Comparison of ENCODE assay signal across 1 cellular context in the genomic region with DNA sequence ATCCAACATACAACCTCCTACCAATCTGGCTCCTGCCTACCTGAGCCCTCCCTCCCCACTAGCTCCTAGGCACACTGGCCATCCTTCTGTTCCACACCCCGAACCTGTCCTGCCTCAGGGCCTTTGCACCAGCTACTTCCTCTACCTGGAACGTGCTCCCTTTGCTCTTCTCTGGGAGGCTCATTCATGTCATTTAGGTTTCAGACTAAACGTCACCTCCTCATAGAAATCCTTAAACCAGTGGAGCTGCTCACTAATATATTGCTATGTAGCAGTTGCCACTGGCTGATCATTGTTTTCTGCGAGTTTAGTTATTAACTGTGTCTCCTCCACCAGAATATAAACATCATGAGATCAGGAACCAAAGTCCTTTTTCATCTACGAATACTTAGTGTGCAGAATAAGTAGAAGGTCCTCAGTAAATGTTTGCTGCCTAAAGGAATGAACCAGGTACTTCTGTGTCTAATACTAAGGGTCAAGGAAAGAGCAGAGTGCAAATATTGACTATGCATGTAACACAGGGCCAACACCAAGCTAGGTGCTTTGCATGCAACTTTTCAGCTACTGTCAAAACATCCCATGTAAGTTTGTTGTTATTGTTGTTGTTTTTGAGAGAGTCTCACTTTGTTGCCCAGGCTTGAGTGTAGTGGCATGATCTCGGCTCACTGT.
TF ChIP-seq lines count a peak whose summit lies in the region.

No MANE protein-coding gene starts in this region.

TF ChIP-seq in HepG2, 621 proteins besides CTCF, POLR2A, EP300 and RAD21 (continued from another document and continues in another):
- TF ChIP-seq, protein P1, sequence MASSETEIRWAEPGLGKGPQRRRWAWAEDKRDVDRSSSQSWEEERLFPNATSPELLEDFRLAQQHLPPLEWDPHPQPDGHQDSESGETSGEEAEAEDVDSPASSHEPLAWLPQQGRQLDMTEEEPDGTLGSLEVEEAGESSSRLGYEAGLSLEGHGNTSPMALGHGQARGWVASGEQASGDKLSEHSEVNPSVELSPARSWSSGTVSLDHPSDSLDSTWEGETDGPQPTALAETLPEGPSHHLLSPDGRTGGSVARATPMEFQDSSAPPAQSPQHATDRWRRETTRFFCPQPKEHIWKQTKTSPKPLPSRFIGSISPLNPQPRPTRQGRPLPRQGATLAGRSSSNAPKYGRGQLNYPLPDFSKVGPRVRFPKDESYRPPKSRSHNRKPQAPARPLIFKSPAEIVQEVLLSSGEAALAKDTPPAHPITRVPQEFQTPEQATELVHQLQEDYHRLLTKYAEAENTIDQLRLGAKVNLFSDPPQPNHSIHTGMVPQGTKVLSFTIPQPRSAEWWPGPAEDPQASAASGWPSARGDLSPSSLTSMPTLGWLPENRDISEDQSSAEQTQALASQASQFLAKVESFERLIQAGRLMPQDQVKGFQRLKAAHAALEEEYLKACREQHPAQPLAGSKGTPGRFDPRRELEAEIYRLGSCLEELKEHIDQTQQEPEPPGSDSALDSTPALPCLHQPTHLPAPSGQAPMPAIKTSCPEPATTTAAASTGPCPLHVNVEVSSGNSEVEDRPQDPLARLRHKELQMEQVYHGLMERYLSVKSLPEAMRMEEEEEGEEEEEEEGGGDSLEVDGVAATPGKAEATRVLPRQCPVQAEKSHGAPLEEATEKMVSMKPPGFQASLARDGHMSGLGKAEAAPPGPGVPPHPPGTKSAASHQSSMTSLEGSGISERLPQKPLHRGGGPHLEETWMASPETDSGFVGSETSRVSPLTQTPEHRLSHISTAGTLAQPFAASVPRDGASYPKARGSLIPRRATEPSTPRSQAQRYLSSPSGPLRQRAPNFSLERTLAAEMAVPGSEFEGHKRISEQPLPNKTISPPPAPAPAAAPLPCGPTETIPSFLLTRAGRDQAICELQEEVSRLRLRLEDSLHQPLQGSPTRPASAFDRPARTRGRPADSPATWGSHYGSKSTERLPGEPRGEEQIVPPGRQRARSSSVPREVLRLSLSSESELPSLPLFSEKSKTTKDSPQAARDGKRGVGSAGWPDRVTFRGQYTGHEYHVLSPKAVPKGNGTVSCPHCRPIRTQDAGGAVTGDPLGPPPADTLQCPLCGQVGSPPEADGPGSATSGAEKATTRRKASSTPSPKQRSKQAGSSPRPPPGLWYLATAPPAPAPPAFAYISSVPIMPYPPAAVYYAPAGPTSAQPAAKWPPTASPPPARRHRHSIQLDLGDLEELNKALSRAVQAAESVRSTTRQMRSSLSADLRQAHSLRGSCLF (CRISPR knock-in tag; IDR thresholded peaks at IDR 0.05; ENCODE audit: borderline replicate concordance): no peak
- TF ChIP-seq LCORL (IDR thresholded peaks at IDR 0.05) (no peak), LCORL (CRISPR knock-in tag; IDR thresholded peaks at IDR 0.05) (peak; percentile 51; the same call in 1 of the 2 replicates), ATF1 (CRISPR knock-in tag; IDR thresholded peaks at IDR 0.05) (peak; percentile 45; the same call in 1 of the 2 replicates), ZSCAN12 (CRISPR knock-in tag; IDR thresholded peaks at IDR 0.05) (no peak), ZNF317 (CRISPR knock-in tag; IDR thresholded peaks at IDR 0.05) (peak; percentile 69; the same call in 1 of the 2 replicates), CHCHD3 (CRISPR knock-in tag; IDR thresholded peaks at IDR 0.05) (no peak), TAF1 (CRISPR knock-in tag; IDR thresholded peaks at IDR 0.05) (no peak), HDAC2 (CRISPR knock-in tag; IDR thresholded peaks at IDR 0.05) (peak; percentile 88), ZNF615 (CRISPR knock-in tag; IDR thresholded peaks at IDR 0.05; ENCODE audit: borderline replicate concordance) (no peak), NFIC (IDR thresholded peaks at IDR 0.05; ENCODE audit: low read length) (peak; percentile 88; the same call in 1 of the 2 replicates), YEATS2 (CRISPR knock-in tag; IDR thresholded peaks at IDR 0.05; ENCODE audit: borderline replicate concordance) (no peak; the same call in 1 of the 2 replicates), ZNF737 (CRISPR knock-in tag; IDR thresholded peaks at IDR 0.05; ENCODE audit: borderline replicate concordance) (no peak), TBP (CRISPR knock-in tag; IDR thresholded peaks at IDR 0.05) (no peak), ZNF234 (CRISPR knock-in tag; conservative IDR thresholded peaks at IDR 0.05) (no peak), MTA3 (CRISPR knock-in tag; IDR thresholded peaks at IDR 0.05) (no peak), PCBP1 (IDR thresholded peaks at IDR 0.05; ENCODE audit: borderline replicate concordance, low read depth, low read length) (no peak), DPF2 (CRISPR knock-in tag; IDR thresholded peaks at IDR 0.05; ENCODE audit: borderline replicate concordance, low read depth) (peak; percentile 94), NFKB2 (CRISPR knock-in tag; IDR thresholded peaks at IDR 0.05; ENCODE audit: borderline replicate concordance) (no peak), ATF7 (IDR thresholded peaks at IDR 0.05) (no peak), ATF7 (CRISPR knock-in tag; IDR thresholded peaks at IDR 0.05) (peak; percentile 50; the same call in 1 of the 2 replicates), KAT7 (CRISPR knock-in tag; IDR thresholded peaks at IDR 0.05; ENCODE audit: borderline replicate concordance) (no peak), TARDBP (CRISPR knock-in tag; IDR thresholded peaks at IDR 0.05) (peak; percentile 89), SRF (IDR thresholded peaks at IDR 0.05; ENCODE audit: low read depth, low read length) (no peak), HDAC6 (IDR thresholded peaks at IDR 0.05; ENCODE audit: low read depth, low read length) (no peak), ZNF562 (CRISPR knock-in tag; IDR thresholded peaks at IDR 0.05; ENCODE audit: borderline replicate concordance) (no peak), ZMYM4 (CRISPR knock-in tag; IDR thresholded peaks at IDR 0.05) (peak; percentile 81), ZNF879 (CRISPR knock-in tag; IDR thresholded peaks at IDR 0.05) (no peak), ZNF12 (CRISPR knock-in tag; IDR thresholded peaks at IDR 0.05) (peak; percentile 100), HNRNPL (IDR thresholded peaks at IDR 0.05; ENCODE audit: low read depth, low read length) (no peak), ELF4 (CRISPR knock-in tag; IDR thresholded peaks at IDR 0.05; ENCODE audit: borderline replicate concordance) (no peak), ZNF230 (CRISPR knock-in tag; IDR thresholded peaks at IDR 0.05) (no peak), SSRP1 (CRISPR knock-in tag; IDR thresholded peaks at IDR 0.05) (no peak), NAIF1 (CRISPR knock-in tag; IDR thresholded peaks at IDR 0.05; ENCODE audit: borderline replicate concordance) (no peak; the same call in 1 of the 2 replicates), RXRB (CRISPR knock-in tag; IDR thresholded peaks at IDR 0.05; ENCODE audit: borderline replicate concordance) (peak; percentile 93), KLF6 (CRISPR knock-in tag; IDR thresholded peaks at IDR 0.05) (no peak), ZNF136 (CRISPR knock-in tag; IDR thresholded peaks at IDR 0.05; ENCODE audit: low read depth) (peak; percentile 97), NRL (CRISPR knock-in tag; IDR thresholded peaks at IDR 0.05; ENCODE audit: borderline replicate concordance) (no peak), ERF (CRISPR knock-in tag; IDR thresholded peaks at IDR 0.05) (peak; percentile 55), ZNF337 (CRISPR knock-in tag; IDR thresholded peaks at IDR 0.05; ENCODE audit: borderline replicate concordance, low read depth) (no peak), DNMT3B (CRISPR knock-in tag; conservative IDR thresholded peaks at IDR 0.05) (no peak), ZNF256 (CRISPR knock-in tag; conservative IDR thresholded peaks at IDR 0.05) (no peak)
- TF ChIP-seq, protein P2, sequence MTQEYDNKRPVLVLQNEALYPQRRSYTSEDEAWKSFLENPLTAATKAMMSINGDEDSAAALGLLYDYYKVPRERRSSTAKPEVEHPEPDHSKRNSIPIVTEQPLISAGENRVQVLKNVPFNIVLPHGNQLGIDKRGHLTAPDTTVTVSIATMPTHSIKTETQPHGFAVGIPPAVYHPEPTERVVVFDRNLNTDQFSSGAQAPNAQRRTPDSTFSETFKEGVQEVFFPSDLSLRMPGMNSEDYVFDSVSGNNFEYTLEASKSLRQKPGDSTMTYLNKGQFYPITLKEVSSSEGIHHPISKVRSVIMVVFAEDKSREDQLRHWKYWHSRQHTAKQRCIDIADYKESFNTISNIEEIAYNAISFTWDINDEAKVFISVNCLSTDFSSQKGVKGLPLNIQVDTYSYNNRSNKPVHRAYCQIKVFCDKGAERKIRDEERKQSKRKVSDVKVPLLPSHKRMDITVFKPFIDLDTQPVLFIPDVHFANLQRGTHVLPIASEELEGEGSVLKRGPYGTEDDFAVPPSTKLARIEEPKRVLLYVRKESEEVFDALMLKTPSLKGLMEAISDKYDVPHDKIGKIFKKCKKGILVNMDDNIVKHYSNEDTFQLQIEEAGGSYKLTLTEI (CRISPR knock-in tag; conservative IDR thresholded peaks at IDR 0.05): no peak
- TF ChIP-seq, protein P3, sequence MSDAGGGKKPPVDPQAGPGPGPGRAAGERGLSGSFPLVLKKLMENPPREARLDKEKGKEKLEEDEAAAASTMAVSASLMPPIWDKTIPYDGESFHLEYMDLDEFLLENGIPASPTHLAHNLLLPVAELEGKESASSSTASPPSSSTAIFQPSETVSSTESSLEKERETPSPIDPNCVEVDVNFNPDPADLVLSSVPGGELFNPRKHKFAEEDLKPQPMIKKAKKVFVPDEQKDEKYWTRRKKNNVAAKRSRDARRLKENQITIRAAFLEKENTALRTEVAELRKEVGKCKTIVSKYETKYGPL (CRISPR knock-in tag; IDR thresholded peaks at IDR 0.05): 0 out of 2 replicates have a peak, but pooled peaks have one; percentile 21
- TF ChIP-seq, protein P4, sequence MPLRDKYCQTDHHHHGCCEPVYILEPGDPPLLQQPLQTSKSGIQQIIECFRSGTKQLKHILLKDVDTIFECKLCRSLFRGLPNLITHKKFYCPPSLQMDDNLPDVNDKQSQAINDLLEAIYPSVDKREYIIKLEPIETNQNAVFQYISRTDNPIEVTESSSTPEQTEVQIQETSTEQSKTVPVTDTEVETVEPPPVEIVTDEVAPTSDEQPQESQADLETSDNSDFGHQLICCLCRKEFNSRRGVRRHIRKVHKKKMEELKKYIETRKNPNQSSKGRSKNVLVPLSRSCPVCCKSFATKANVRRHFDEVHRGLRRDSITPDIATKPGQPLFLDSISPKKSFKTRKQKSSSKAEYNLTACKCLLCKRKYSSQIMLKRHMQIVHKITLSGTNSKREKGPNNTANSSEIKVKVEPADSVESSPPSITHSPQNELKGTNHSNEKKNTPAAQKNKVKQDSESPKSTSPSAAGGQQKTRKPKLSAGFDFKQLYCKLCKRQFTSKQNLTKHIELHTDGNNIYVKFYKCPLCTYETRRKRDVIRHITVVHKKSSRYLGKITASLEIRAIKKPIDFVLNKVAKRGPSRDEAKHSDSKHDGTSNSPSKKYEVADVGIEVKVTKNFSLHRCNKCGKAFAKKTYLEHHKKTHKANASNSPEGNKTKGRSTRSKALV (CRISPR knock-in tag; IDR thresholded peaks at IDR 0.05): peak; percentile 35; the same call in 1 of the 2 replicates
- TF ChIP-seq, protein P5, sequence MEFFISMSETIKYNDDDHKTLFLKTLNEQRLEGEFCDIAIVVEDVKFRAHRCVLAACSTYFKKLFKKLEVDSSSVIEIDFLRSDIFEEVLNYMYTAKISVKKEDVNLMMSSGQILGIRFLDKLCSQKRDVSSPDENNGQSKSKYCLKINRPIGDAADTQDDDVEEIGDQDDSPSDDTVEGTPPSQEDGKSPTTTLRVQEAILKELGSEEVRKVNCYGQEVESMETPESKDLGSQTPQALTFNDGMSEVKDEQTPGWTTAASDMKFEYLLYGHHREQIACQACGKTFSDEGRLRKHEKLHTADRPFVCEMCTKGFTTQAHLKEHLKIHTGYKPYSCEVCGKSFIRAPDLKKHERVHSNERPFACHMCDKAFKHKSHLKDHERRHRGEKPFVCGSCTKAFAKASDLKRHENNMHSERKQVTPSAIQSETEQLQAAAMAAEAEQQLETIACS (CRISPR knock-in tag; IDR thresholded peaks at IDR 0.05): no peak
- TF ChIP-seq, protein P6, sequence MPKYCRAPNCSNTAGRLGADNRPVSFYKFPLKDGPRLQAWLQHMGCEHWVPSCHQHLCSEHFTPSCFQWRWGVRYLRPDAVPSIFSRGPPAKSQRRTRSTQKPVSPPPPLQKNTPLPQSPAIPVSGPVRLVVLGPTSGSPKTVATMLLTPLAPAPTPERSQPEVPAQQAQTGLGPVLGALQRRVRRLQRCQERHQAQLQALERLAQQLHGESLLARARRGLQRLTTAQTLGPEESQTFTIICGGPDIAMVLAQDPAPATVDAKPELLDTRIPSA (CRISPR knock-in tag; IDR thresholded peaks at IDR 0.05; ENCODE audit: borderline replicate concordance): no peak
- TF ChIP-seq, protein P7, sequence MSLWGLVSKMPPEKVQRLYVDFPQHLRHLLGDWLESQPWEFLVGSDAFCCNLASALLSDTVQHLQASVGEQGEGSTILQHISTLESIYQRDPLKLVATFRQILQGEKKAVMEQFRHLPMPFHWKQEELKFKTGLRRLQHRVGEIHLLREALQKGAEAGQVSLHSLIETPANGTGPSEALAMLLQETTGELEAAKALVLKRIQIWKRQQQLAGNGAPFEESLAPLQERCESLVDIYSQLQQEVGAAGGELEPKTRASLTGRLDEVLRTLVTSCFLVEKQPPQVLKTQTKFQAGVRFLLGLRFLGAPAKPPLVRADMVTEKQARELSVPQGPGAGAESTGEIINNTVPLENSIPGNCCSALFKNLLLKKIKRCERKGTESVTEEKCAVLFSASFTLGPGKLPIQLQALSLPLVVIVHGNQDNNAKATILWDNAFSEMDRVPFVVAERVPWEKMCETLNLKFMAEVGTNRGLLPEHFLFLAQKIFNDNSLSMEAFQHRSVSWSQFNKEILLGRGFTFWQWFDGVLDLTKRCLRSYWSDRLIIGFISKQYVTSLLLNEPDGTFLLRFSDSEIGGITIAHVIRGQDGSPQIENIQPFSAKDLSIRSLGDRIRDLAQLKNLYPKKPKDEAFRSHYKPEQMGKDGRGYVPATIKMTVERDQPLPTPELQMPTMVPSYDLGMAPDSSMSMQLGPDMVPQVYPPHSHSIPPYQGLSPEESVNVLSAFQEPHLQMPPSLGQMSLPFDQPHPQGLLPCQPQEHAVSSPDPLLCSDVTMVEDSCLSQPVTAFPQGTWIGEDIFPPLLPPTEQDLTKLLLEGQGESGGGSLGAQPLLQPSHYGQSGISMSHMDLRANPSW (CRISPR knock-in tag; IDR thresholded peaks at IDR 0.05; ENCODE audit: borderline replicate concordance): no peak
- TF ChIP-seq, protein P8, sequence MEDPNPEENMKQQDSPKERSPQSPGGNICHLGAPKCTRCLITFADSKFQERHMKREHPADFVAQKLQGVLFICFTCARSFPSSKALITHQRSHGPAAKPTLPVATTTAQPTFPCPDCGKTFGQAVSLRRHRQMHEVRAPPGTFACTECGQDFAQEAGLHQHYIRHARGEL (CRISPR knock-in tag; IDR thresholded peaks at IDR 0.05): no peak
- TF ChIP-seq, protein P9, sequence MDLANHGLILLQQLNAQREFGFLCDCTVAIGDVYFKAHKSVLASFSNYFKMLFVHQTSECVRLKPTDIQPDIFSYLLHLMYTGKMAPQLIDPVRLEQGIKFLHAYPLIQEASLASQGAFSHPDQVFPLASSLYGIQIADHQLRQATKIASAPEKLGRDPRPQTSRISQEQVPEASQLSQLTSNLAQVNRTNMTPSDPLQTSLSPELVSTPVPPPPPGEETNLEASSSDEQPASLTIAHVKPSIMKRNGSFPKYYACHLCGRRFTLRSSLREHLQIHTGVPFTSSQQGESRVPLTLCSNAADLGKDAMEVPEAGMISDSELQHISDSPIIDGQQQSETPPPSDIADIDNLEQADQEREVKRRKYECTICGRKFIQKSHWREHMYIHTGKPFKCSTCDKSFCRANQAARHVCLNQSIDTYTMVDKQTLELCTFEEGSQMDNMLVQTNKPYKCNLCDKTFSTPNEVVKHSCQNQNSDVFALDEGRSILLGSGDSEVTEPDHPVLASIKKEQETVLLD (CRISPR knock-in tag; IDR thresholded peaks at IDR 0.05; ENCODE audit: low read depth): no peak
